In the genomic region with DNA sequence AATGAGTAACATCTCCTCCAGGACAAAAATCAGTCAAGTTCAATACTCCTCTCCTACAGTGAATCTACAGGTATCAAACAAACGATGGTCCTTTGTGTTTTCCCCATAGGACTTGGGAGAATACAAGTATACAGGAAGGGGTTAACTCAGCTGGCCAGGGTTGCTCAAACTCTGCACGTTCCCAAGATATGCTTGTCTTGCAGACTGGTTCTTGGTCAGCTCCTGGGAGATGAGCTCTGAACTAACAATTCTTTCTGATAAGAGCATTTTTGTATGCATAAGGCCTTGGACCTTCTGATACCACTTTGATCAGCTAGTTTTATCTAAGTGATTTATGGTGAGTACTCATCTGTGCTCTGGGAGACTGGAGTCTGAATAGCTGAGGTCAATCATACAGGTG, we compare ENCODE assay signal across 16 cellular contexts. TPM values are rescaled to one million over a fixed set of nuclear protein-coding genes. Genes with fewer than 3 reads are reported as not detected.
DNase-seq lines count a peak whose midpoint lies in the region; ATAC-seq and TF ChIP-seq lines count a peak whose summit lies in the region.
"Had no signal": no experiment of that assay in that cellular context is flagged by ENCODE, and none has a peak within 500 bp of the region (broad histone marks: within the 10 kb centered on the region; RNA-seq: fewer than 3 reads in every experiment).

No MANE protein-coding gene starts in this region.

- TF ChIP-seq CTCF in hepatocyte (IDR thresholded peaks at IDR 0.05; ENCODE audit: poor library complexity) = no peak

- no peaks in the 10 kb centered on the region for H3K79me2 ChIP-seq in hepatocyte

- 39% methylated on average over 2 of the region's 2 CpGs for WGBS in hepatocyte (ENCODE audit: low lambda C conversion rate, missing lambda C conversion rate)

- H3K36me3 ChIP-seq in hepatocyte (replicated peaks; ENCODE audit: insufficient read depth, low read depth) = no peaks in the 10 kb centered on the region

- ATAC-seq in GM19395 (IDR thresholded peaks at IDR 0.05; ENCODE audit: unreplicated experiment) = no peak
- ATAC-seq: GM12878, GM23338, HCT116 had no signal

- H3K9me2 ChIP-seq in hepatocyte (replicated peaks; ENCODE audit: insufficient read depth) = no peaks in the 10 kb centered on the region

- no peak overlapping the region for H3K4me2 ChIP-seq in hepatocyte
- H3K4me2 ChIP-seq: GM23338 had no signal

- H3K9me3 ChIP-seq in hepatocyte (ENCODE audit: low read depth) = no peaks in the 10 kb centered on the region

- no peak overlapping the region for H3K4me3 ChIP-seq in hepatocyte
- H3K4me3 ChIP-seq: GM12878, GM23338 had no signal

- H3K27me3 ChIP-seq in hepatocyte = no peaks in the 10 kb centered on the region

- H4K20me1 ChIP-seq in hepatocyte (ENCODE audit: insufficient read depth, poor library complexity, severe bottlenecking) = no peaks in the 10 kb centered on the region

- DNase-seq in NCI-H226 (peak; percentile 62), amniotic epithelial cell (ENCODE audit: low read depth) (peak; percentile 86), hepatocyte (ENCODE audit: low spot score) (peak; percentile 35), COR-L47 (lab: John Stamatoyannopoulos, UW) (no peak)
- no peak for DNase-seq in stimulated activated CD4-positive, alpha-beta T cell treated with anti-CD3 and anti-CD28 coated beads, Interleukin-4, amount 100 ng/mL, for 4 hours
- DNase-seq: C1 segment of cervical spinal cord; CD4-positive, alpha-beta memory T cell; DMS 273 treated with DMSO at 0.1 percent for 48 hours; DMS79; EL; GDM1; H9 had no signal

- peaks cover 7% of the 10 kb centered on the region for H3K4me1 ChIP-seq in hepatocyte (ENCODE audit: insufficient read depth)

- H2AFZ ChIP-seq in hepatocyte = no peak overlapping the region
- H2AFZ ChIP-seq: GM23338 had no signal

- H3K27ac ChIP-seq in hepatocyte = no peak overlapping the region

RNA-seq across cellular contexts. Expression of gene LOX, which starts 42.1 kb away (rescaled TPM):
- total RNA-seq in hepatocyte = 98.2 and 120 TPM in 2 replicates
- polyA plus RNA-seq in hepatocyte = 216 and 238 TPM in 2 replicates
- total RNA-seq: CD4-positive, alpha-beta memory T cell had no signal

Comparison
In these comparisons a context has a peak if more than half of its experiments do, and no peak if none do; other contexts are left out.
1. DNase-seq: peak in NCI-H226 (single experiment), amniotic epithelial cell (single experiment) and hepatocyte (single experiment); none in stimulated activated CD4-positive, alpha-beta T cell treated with anti-CD3 and anti-CD28 coated beads, Interleukin-4, amount 100 ng/mL, for 4 hours (0 of 2) and COR-L47 (single experiment).